ENCODE assay signal across 1 cellular context in genomic region chr2:237963490-237963991, GRCh38.
TF ChIP-seq lines count a peak whose summit lies in the region.
"Not testable (repeated sequence)": the region's sequence is repeated elsewhere in the genome, so short reads cannot be mapped to it uniquely, and the experiment has no call there.

No MANE protein-coding gene starts in this region.

TF ChIP-seq in K562, 482 proteins besides CTCF, POLR2A, EP300 and RAD21 (continued from another document):
- not testable (repeated sequence) for TF ChIP-seq ID3 (CRISPR knock-in tag; IDR thresholded peaks at IDR 0.05); FOXM1 (CRISPR knock-in tag; IDR thresholded peaks at IDR 0.05; ENCODE audit: low read depth); NR2C1 (IDR thresholded peaks at IDR 0.05); CEBPG (CRISPR knock-in tag; IDR thresholded peaks at IDR 0.05); NR4A1 (CRISPR knock-in tag; IDR thresholded peaks at IDR 0.05); TEAD4 (CRISPR knock-in tag; IDR thresholded peaks at IDR 0.05; ENCODE audit: borderline replicate concordance)
- peak; percentile 44; the same call in 1 of the 2 replicates for TF ChIP-seq ID3 (tag; IDR thresholded peaks at IDR 0.05)
- peak; percentile 43; the same call in 1 of the 2 replicates for TF ChIP-seq GATA2 (CRISPR knock-in tag; IDR thresholded peaks at IDR 0.05)
- TF ChIP-seq POLR2H (tag; IDR thresholded peaks at IDR 0.05; ENCODE audit: low read depth), result peak; percentile 97
- peak; percentile 67 for TF ChIP-seq TCF3 (CRISPR knock-in tag; IDR thresholded peaks at IDR 0.05)
- peak; percentile 99 for TF ChIP-seq ADNP (tag; IDR thresholded peaks at IDR 0.05)
- TF ChIP-seq CBX1 (IDR thresholded peaks at IDR 0.05; ENCODE audit: low read depth), result peak; percentile 21; the same call in 1 of the 2 replicates
- peak; percentile 76 for TF ChIP-seq FOXM1 (IDR thresholded peaks at IDR 0.05; ENCODE audit: low read depth)
- peak; percentile 36; the same call in 1 of the 2 replicates for TF ChIP-seq SMARCA4 (IDR thresholded peaks at IDR 0.05)
- TF ChIP-seq CCNT2 (IDR thresholded peaks at IDR 0.05; ENCODE audit: borderline replicate concordance, extremely low read depth, insufficient read length, low read depth, low read length), result peak; percentile 46
- peak; percentile 44 to 72; a peak in 3 of 4 replicates for TF ChIP-seq TRIM24 (IDR thresholded peaks at IDR 0.05)
- TF ChIP-seq KDM1A (IDR thresholded peaks at IDR 0.05), result peak; percentile 35 to 56; a peak in 3 of 4 replicates
- TF ChIP-seq, protein P1, sequence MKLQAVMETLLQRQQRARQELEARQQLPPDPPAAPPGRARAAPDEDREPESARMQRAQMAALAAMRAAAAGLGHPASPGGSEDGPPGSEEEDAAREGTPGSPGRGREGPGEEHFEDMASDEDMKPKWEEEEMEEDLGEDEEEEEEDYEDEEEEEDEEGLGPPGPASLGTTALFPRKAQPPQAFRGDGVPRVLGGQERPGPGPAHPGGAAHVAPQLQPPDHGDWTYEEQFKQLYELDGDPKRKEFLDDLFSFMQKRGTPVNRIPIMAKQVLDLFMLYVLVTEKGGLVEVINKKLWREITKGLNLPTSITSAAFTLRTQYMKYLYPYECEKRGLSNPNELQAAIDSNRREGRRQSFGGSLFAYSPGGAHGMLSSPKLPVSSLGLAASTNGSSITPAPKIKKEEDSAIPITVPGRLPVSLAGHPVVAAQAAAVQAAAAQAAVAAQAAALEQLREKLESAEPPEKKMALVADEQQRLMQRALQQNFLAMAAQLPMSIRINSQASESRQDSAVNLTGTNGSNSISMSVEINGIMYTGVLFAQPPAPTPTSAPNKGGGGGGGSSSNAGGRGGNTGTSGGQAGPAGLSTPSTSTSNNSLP (IDR thresholded peaks at IDR 0.05; ENCODE audit: borderline replicate concordance, low read depth, low read length), result peak; percentile 31; the same call in 1 of the 2 replicates
- peak; percentile 29 for TF ChIP-seq MEIS2 (IDR thresholded peaks at IDR 0.05; ENCODE audit: partially characterized antibody)
- TF ChIP-seq CXXC5 (CRISPR knock-in tag; IDR thresholded peaks at IDR 0.05), result peak; percentile 77
- peak; percentile 44; the same call in 1 of the 2 replicates for TF ChIP-seq TFE3 (CRISPR knock-in tag; IDR thresholded peaks at IDR 0.05)
- TF ChIP-seq NR2C1 (tag; IDR thresholded peaks at IDR 0.05), result 0 out of 2 replicates have a peak, but pooled peaks have one; percentile 11
- TF ChIP-seq RCOR1 (IDR thresholded peaks at IDR 0.05; ENCODE audit: borderline replicate concordance in 1 of 2, low read depth in 2 of 2, low read length in 2 of 2), result peak in 1 of 2 experiments; percentile 14; a peak in 1 of 4 replicates
- peak; percentile 51 for TF ChIP-seq POLR3A (IDR thresholded peaks at IDR 0.05; ENCODE audit: borderline replicate concordance, extremely low read depth, insufficient read depth, insufficient read length)
- peak; percentile 81 for TF ChIP-seq CBFA2T3 (IDR thresholded peaks at IDR 0.05)
- TF ChIP-seq ARID1B (IDR thresholded peaks at IDR 0.05), result peak; percentile 86
- TF ChIP-seq SMARCE1 (IDR thresholded peaks at IDR 0.05), result peak; percentile 60; the same call in 1 of the 2 replicates
- 0 out of 2 replicates have a peak, but pooled peaks have one; percentile 19 for TF ChIP-seq DMBX1 (CRISPR knock-in tag; IDR thresholded peaks at IDR 0.05; ENCODE audit: borderline replicate concordance)
- TF ChIP-seq DPF2 (IDR thresholded peaks at IDR 0.05), result peak; percentile 46; the same call in 1 of the 2 replicates
- TF ChIP-seq SMAD4 (CRISPR knock-in tag; conservative IDR thresholded peaks at IDR 0.05), result peak; percentile 78
- TF ChIP-seq, protein P2, sequence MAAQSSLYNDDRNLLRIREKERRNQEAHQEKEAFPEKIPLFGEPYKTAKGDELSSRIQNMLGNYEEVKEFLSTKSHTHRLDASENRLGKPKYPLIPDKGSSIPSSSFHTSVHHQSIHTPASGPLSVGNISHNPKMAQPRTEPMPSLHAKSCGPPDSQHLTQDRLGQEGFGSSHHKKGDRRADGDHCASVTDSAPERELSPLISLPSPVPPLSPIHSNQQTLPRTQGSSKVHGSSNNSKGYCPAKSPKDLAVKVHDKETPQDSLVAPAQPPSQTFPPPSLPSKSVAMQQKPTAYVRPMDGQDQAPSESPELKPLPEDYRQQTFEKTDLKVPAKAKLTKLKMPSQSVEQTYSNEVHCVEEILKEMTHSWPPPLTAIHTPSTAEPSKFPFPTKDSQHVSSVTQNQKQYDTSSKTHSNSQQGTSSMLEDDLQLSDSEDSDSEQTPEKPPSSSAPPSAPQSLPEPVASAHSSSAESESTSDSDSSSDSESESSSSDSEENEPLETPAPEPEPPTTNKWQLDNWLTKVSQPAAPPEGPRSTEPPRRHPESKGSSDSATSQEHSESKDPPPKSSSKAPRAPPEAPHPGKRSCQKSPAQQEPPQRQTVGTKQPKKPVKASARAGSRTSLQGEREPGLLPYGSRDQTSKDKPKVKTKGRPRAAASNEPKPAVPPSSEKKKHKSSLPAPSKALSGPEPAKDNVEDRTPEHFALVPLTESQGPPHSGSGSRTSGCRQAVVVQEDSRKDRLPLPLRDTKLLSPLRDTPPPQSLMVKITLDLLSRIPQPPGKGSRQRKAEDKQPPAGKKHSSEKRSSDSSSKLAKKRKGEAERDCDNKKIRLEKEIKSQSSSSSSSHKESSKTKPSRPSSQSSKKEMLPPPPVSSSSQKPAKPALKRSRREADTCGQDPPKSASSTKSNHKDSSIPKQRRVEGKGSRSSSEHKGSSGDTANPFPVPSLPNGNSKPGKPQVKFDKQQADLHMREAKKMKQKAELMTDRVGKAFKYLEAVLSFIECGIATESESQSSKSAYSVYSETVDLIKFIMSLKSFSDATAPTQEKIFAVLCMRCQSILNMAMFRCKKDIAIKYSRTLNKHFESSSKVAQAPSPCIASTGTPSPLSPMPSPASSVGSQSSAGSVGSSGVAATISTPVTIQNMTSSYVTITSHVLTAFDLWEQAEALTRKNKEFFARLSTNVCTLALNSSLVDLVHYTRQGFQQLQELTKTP (IDR thresholded peaks at IDR 0.05; ENCODE audit: low read depth in 1 of 2, partially characterized antibody in 2 of 2), result peak in 1 of 2 experiments; percentile 31
- peak; percentile 43; the same call in 1 of the 2 replicates for TF ChIP-seq NCOR1 (IDR thresholded peaks at IDR 0.05)
- peak in 1 of 2 experiments; percentile 56; a peak in 1 of 4 replicates for TF ChIP-seq CEBPG (tag; conservative IDR thresholded peaks at IDR 0.05 in 1 of 2, IDR thresholded peaks at IDR 0.05 in 1 of 2)
- TF ChIP-seq PML (IDR thresholded peaks at IDR 0.05; ENCODE audit: low read length), result peak; percentile 66; the same call in 1 of the 2 replicates
- TF ChIP-seq MTA2 (IDR thresholded peaks at IDR 0.05; ENCODE audit: low read depth), result peak; percentile 70; the same call in 1 of the 2 replicates
- peak; percentile 91 for TF ChIP-seq TAL1 (IDR thresholded peaks at IDR 0.05)
- TF ChIP-seq SOX6 (IDR thresholded peaks at IDR 0.05), result peak; percentile 93
- TF ChIP-seq NR4A1 (tag; IDR thresholded peaks at IDR 0.05), result 0 out of 2 replicates have a peak, but pooled peaks have one; percentile 23
- peak; percentile 66 for TF ChIP-seq KLF16 (IDR thresholded peaks at IDR 0.05)
- peak; percentile 62 for TF ChIP-seq HES1 (IDR thresholded peaks at IDR 0.05; ENCODE audit: low read depth)
- TF ChIP-seq, protein P3, sequence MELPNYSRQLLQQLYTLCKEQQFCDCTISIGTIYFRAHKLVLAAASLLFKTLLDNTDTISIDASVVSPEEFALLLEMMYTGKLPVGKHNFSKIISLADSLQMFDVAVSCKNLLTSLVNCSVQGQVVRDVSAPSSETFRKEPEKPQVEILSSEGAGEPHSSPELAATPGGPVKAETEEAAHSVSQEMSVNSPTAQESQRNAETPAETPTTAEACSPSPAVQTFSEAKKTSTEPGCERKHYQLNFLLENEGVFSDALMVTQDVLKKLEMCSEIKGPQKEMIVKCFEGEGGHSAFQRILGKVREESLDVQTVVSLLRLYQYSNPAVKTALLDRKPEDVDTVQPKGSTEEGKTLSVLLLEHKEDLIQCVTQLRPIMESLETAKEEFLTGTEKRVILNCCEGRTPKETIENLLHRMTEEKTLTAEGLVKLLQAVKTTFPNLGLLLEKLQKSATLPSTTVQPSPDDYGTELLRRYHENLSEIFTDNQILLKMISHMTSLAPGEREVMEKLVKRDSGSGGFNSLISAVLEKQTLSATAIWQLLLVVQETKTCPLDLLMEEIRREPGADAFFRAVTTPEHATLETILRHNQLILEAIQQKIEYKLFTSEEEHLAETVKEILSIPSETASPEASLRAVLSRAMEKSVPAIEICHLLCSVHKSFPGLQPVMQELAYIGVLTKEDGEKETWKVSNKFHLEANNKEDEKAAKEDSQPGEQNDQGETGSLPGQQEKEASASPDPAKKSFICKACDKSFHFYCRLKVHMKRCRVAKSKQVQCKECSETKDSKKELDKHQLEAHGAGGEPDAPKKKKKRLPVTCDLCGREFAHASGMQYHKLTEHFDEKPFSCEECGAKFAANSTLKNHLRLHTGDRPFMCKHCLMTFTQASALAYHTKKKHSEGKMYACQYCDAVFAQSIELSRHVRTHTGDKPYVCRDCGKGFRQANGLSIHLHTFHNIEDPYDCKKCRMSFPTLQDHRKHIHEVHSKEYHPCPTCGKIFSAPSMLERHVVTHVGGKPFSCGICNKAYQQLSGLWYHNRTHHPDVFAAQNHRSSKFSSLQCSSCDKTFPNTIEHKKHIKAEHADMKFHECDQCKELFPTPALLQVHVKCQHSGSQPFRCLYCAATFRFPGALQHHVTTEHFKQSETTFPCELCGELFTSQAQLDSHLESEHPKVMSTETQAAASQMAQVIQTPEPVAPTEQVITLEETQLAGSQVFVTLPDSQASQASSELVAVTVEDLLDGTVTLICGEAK (IDR thresholded peaks at IDR 0.05), result 0 out of 2 replicates have a peak, but pooled peaks have one; percentile 20
- TF ChIP-seq, protein P3 (CRISPR knock-in tag; IDR thresholded peaks at IDR 0.05), result not testable (repeated sequence)
- peak; percentile 63; the same call in 1 of the 2 replicates for TF ChIP-seq ZEB2 (IDR thresholded peaks at IDR 0.05)
- peak; percentile 88 for TF ChIP-seq TEAD4 (IDR thresholded peaks at IDR 0.05; ENCODE audit: low read length)
